In genomic region chr22:32473388-32473952, GRCh38 we compare ENCODE assay signal across 8 cellular contexts. TPM values are rescaled to one million over a fixed set of nuclear protein-coding genes. Genes with fewer than 3 reads are reported as not detected.
DNase-seq lines count a peak whose midpoint lies in the region; ATAC-seq and TF ChIP-seq lines count a peak whose summit lies in the region.

No MANE protein-coding gene starts in this region.

- H3K9me3 ChIP-seq in H9 (ENCODE audit: control insufficient read depth, low read depth, low read length) (no peaks in the 10 kb centered on the region), transverse colon (no peaks in the 10 kb centered on the region)

- no peaks in the 10 kb centered on the region for H3K36me3 ChIP-seq in transverse colon

- H2AK5ac ChIP-seq in H9 (ENCODE audit: insufficient read length, low read length): no peak overlapping the region

- H3K36me3 Mint-ChIP-seq in CD14-positive monocyte (no peaks in the 10 kb centered on the region), H9 (ENCODE audit: insufficient read depth in 1 of 3, low read depth in 3 of 3) (no peaks in the 10 kb centered on the region)

- H3K4me1 Mint-ChIP-seq in CD14-positive monocyte (peaks cover 29% of the 10 kb centered on the region), H9 (peaks cover 0 to 13% of the 10 kb centered on the region in 2 experiments; a peak in 3 of 4 replicates)

- no peak for DNase-seq in CD14-positive monocyte (ENCODE audit: low spot score)
- no peak for DNase-seq in H9
- peak; percentile 39 to 77 for DNase-seq in NCI-H526 (lab: John Stamatoyannopoulos, UW)
- peak; percentile 71 for DNase-seq in activated CD8-positive, alpha-beta memory T cell treated with anti-CD3 and anti-CD28 coated beads for 24 hours
- DNase-seq in erythroblast (lab: John Stamatoyannopoulos, UW): peak; percentile 74 to 82
- peak; percentile 57 for DNase-seq in myocyte (ENCODE audit: low read depth)
- peak; percentile 30 for DNase-seq in transverse colon

- H3K79me1 ChIP-seq in H9 (ENCODE audit: insufficient read depth, low read depth, low read length, poor library complexity, severe bottlenecking): peaks cover 5% of the 10 kb centered on the region

- no peak overlapping the region for H2BK20ac ChIP-seq in H9 (ENCODE audit: low read depth, low read length, poor library complexity, severe bottlenecking)

- peaks cover 5% of the 10 kb centered on the region; the same call in 1 of the 2 replicates for H3K79me2 ChIP-seq in H9 (ENCODE audit: insufficient read depth, low read length)

- H3K23me2 ChIP-seq in H9 (ENCODE audit: insufficient read length, low read depth, low read length, poor library complexity, severe bottlenecking): peaks cover 5% of the 10 kb centered on the region

- no peak overlapping the region for H4K8ac ChIP-seq in H9 (replicated peaks; ENCODE audit: insufficient read length, low read depth, low read length)

- H3K27ac Mint-ChIP-seq in CD14-positive monocyte: peak overlapping the region in 4 of 7 donors; percentile 22 to 91 (median 66)
- no peak overlapping the region for H3K27ac Mint-ChIP-seq in H9

- no peak overlapping the region for H3K23ac ChIP-seq in H9 (ENCODE audit: insufficient read length, low read depth, low read length)

- in situ Hi-C loops in transverse colon (cut with MboI; ENCODE audit: low pct_ligation_motif_present in 1 of 4, low pct_unique_long_range_greater_than_20kb in 1 of 4, low sequenced_read_pairs in 3 of 4): loop anchor here in 3 of 4 donors (10.0 to 25.0 kb wide), 3 partner anchors 59 to 511 kb away; partner anchors contain the start of gene RTCB (in 1 of the 3)

- H3K9ac ChIP-seq in H9 (ENCODE audit: extremely low read depth, insufficient read length, low read length): no peak overlapping the region

- H2BK12ac ChIP-seq in H9 (ENCODE audit: insufficient read length, low read depth, low read length): no peak overlapping the region

- H3K4ac ChIP-seq in H9 (ENCODE audit: low read depth, low read length): no peak overlapping the region

- H4K91ac ChIP-seq in H9 (ENCODE audit: insufficient read length, low read depth, low read length): no peak overlapping the region

- H3K9me3 Mint-ChIP-seq in CD14-positive monocyte (no peaks in the 10 kb centered on the region), H9 (no peaks in the 10 kb centered on the region)

- peak overlapping the region; percentile 93 to 95 for H3K4me3 Mint-ChIP-seq in CD14-positive monocyte
- H3K4me3 Mint-ChIP-seq in H9: peak overlapping the region; percentile 88 to 90

- H3T11ph ChIP-seq in H9 (ENCODE audit: low read length): no peak overlapping the region

- no peak overlapping the region for H2AFZ ChIP-seq in H9 (ENCODE audit: low read length)

- H3K18ac ChIP-seq in H9 (ENCODE audit: insufficient read length, low read depth, low read length): no peak overlapping the region

- TF ChIP-seq EP300 in transverse colon (IDR thresholded peaks at IDR 0.05; ENCODE audit: low read depth): no peak

- no peak overlapping the region for H3K56ac ChIP-seq in H9 (ENCODE audit: insufficient read length, low read depth, low read length)

- no peak overlapping the region for H2BK5ac ChIP-seq in H9 (ENCODE audit: insufficient read length, low read length)

- H3K4me1 ChIP-seq in H9 (ENCODE audit: insufficient read depth, low read length): peaks cover 3% of the 10 kb centered on the region; the same call in 1 of the 2 replicates
- H3K4me1 ChIP-seq in transverse colon: peaks cover 15 to 36% (median 29%) of the 10 kb centered on the region in 4 donors

- H3K27me3 ChIP-seq in H9 (ENCODE audit: insufficient read depth, low read length) (no peaks in the 10 kb centered on the region), transverse colon (no peaks in the 10 kb centered on the region)

- H3K14ac ChIP-seq in H9 (ENCODE audit: insufficient read depth, low read length): no peak overlapping the region

- H3K4me2 ChIP-seq in H9 (ENCODE audit: insufficient read depth, insufficient read length, low read length): peak overlapping the region; percentile 87

- no peak for ATAC-seq in GM18502 (IDR thresholded peaks at IDR 0.05; ENCODE audit: poor library complexity, unreplicated experiment)

- peaks cover 0 to 6% (median 3%) of the 10 kb centered on the region in 3 donors for H3K27me3 Mint-ChIP-seq in CD14-positive monocyte (ENCODE audit: low read depth in 3 of 3)
- H3K27me3 Mint-ChIP-seq in H9 (ENCODE audit: low read depth): peaks cover 35% of the 10 kb centered on the region

- H3K27ac ChIP-seq in H9 (ENCODE audit: insufficient read length, low read depth, low read length): no peak overlapping the region
- peak overlapping the region; percentile 97 to 100 (median 98) for H3K27ac ChIP-seq in transverse colon

- H3K4me3 ChIP-seq in transverse colon: peak overlapping the region in 1 of 4 donors; percentile 95

- TF ChIP-seq CTCF in CD14-positive monocyte (IDR thresholded peaks at IDR 0.05): peak; percentile 86
- peak; percentile 68 for TF ChIP-seq CTCF in H9 (conservative IDR thresholded peaks at IDR 0.05)
- TF ChIP-seq CTCF in transverse colon (IDR thresholded peaks at IDR 0.05): peak; percentile 34 to 55 (median 50)

- intact Hi-C loops in CD14-positive monocyte (cut with micrococcal nuclease) (loop anchor here (5.0 to 10.0 kb wide), 3 partner anchors 59 to 1499 kb away; partner anchors contain the start of gene RTCB (in 1 of the 2)), transverse colon (cut with DNase I; ENCODE audit: low total_unique reads) (loop anchor here (5.0 kb wide), 1 partner anchor 61 kb away; the partner anchor contains the start of gene RTCB)

- no peak for TF ChIP-seq POLR2A in erythroblast (IDR thresholded peaks at IDR 0.05; ENCODE audit: low read length)
- no peak for TF ChIP-seq POLR2A in transverse colon (IDR thresholded peaks at IDR 0.05)

- no peak overlapping the region for H2BK120ac ChIP-seq in H9 (ENCODE audit: low read depth, low read length, poor library complexity, severe bottlenecking)

- no peaks in the 10 kb centered on the region for H4K20me1 ChIP-seq in H9 (ENCODE audit: control insufficient read depth, insufficient read depth, insufficient read length)

- no peak overlapping the region for H4K5ac ChIP-seq in H9 (ENCODE audit: insufficient read length, low read depth, low read length)

- H2BK15ac ChIP-seq in H9 (ENCODE audit: low read depth, low read length): 0 out of 2 replicates have a peak overlapping the region, but pooled peaks have one; percentile 12

- no CpG with 5 or more reads among the region's 6 CpGs for WGBS in H9 (ENCODE audit: extremely low coverage, insufficient read length, low lambda C conversion rate)
- WGBS in transverse colon (ENCODE audit: low coverage in 1 of 2), 2 donors: 32% methylated on average over 6 of the region's 6 CpGs; no CpG with 5 or more reads in 1 of the 2 donors

RNA-seq across cellular contexts. Expression of gene FBXO7, which starts 1.1 kb away (rescaled TPM):
- polyA plus RNA-seq in CD14-positive monocyte: 100 to 1,000 TPM; 103 to 116 TPM
- total RNA-seq in H9 (2021): 45.8 and 47.8 TPM in 2 replicates
- 58.1 and 62.0 TPM in 2 replicates for total RNA-seq in myocyte
- polyA plus RNA-seq in myocyte (2012): 73.3 TPM
- 10 to 100 TPM; 70.3 to 80.1 (median 76.4) TPM for total RNA-seq in transverse colon

RNA-seq across cellular contexts. Expression of gene BPIFC, which starts 9.2 kb away (rescaled TPM):
- polyA plus RNA-seq in CD14-positive monocyte: not detected
- total RNA-seq in H9 (2021) (not detected in 2 replicates), myocyte (not detected in 2 replicates), transverse colon (not detected)
- not detected for polyA plus RNA-seq in myocyte (2012)

Comparison
In these comparisons a context has a peak if more than half of its experiments do, and no peak if none do; other contexts are left out.
1. DNase-seq: peak in NCI-H526 (2 of 2), activated CD8-positive, alpha-beta memory T cell treated with anti-CD3 and anti-CD28 coated beads for 24 hours (single experiment), erythroblast (2 of 2), myocyte (single experiment) and transverse colon (single experiment); none in CD14-positive monocyte (single experiment) and H9 (single experiment).
2. H3K27ac Mint-ChIP-seq: peak in CD14-positive monocyte (4 of 7); none in H9 (0 of 3).
3. Peak in every context shown above with its lines, with median percentiles within 50 percentile points of each other: CTCF ChIP-seq.